Comparison of ENCODE assay signal across 25 cellular contexts in the genomic region with DNA sequence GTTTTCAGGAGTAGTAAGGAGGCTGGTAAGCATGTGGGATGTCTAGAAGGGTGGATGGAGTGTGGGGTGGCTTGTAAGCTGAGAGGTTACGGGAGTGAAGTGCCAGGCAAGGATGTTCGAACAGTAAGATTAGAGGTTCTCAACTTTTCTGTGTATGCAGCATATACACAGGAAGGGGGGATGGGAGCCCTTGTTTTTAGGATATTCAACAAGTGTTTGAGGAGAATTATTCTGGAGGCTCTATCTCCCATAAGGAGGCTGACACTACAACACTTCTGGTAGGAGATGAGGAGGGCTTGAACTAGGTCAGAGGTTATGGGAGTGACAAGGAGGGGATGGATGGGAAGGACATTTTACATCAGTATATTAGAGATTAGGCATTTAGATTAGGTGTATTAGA.
"Had no signal": no experiment of that assay in that cellular context is flagged by ENCODE, and none has a peak within 500 bp of the region (broad histone marks: within the 10 kb centered on the region; RNA-seq: fewer than 3 reads in every experiment).

No MANE protein-coding gene starts in this region.

- H3K27ac ChIP-seq: ascending aorta, body of pancreas had no signal

- H3K27me3 ChIP-seq: ascending aorta, body of pancreas had no signal

- H3K4me3 ChIP-seq: ascending aorta, body of pancreas, K562 had no signal

- H3K27ac Mint-ChIP-seq: activated B cell treated with CpG ODN at 0.5 μM for 24 hours; activated CD4-positive, alpha-beta T cell treated with anti-CD3 and anti-CD28 coated beads, Interleukin-2, amount 10 ng/mL, durations not matched to agents 24 days and 14 days; activated CD8-positive, alpha-beta memory T cell treated with anti-CD3 and anti-CD28 coated beads, Interleukin-2, amount 10 ng/mL, durations not matched to agents 7 days and 5 days; activated naive CD4-positive, alpha-beta T cell treated with anti-CD3 and anti-CD28 coated beads, Interleukin-2, amount 50 U/mL, for 72 hours; activated naive CD8-positive, alpha-beta T cell treated with anti-CD3 and anti-CD28 coated beads, Interleukin-2, amount 50 U/mL, for 24 hours; T-helper 1 cell treated with Interleukin-12 subunit alpha and Interleukin-12 subunit beta and Interleukin-4 antibody, amounts not matched to agents 30 μg/mL and 1 μg/mL, for 36 hours had no signal

- H3K4me3 Mint-ChIP-seq: activated B cell treated with CpG ODN at 0.5 μM for 24 hours; activated CD4-positive, alpha-beta T cell treated with anti-CD3 and anti-CD28 coated beads, Interleukin-2, amount 10 ng/mL, durations not matched to agents 24 days and 14 days; activated CD8-positive, alpha-beta memory T cell treated with anti-CD3 and anti-CD28 coated beads, Interleukin-2, amount 10 ng/mL, durations not matched to agents 7 days and 5 days; activated naive CD8-positive, alpha-beta T cell treated with anti-CD3 and anti-CD28 coated beads, Interleukin-2, amount 50 U/mL, for 24 hours; activated T-cell treated with anti-CD3 and anti-CD28 coated beads, Interleukin-2, amount 50 U/mL, for 4 hours; T-helper 1 cell treated with Interleukin-12 subunit alpha and Interleukin-12 subunit beta and Interleukin-4 antibody, amounts not matched to agents 30 μg/mL and 1 μg/mL, for 36 hours had no signal

- H3K9me3 Mint-ChIP-seq: activated B cell treated with CpG ODN at 0.5 μM for 24 hours; activated CD4-positive, alpha-beta T cell treated with anti-CD3 and anti-CD28 coated beads, Interleukin-2, amount 10 ng/mL, durations not matched to agents 24 days and 14 days; activated naive CD4-positive, alpha-beta T cell treated with anti-CD3 and anti-CD28 coated beads, Interleukin-2, amount 50 U/mL, for 72 hours; activated naive CD8-positive, alpha-beta T cell treated with anti-CD3 and anti-CD28 coated beads, Interleukin-2, amount 50 U/mL, for 24 hours; activated T-cell treated with anti-CD3 and anti-CD28 coated beads, Interleukin-2, amount 50 U/mL, for 4 hours; T-helper 1 cell treated with Interleukin-12 subunit alpha and Interleukin-12 subunit beta and Interleukin-4 antibody, amounts not matched to agents 30 μg/mL and 1 μg/mL, for 36 hours had no signal

- H3K4me1 Mint-ChIP-seq: activated B cell treated with CpG ODN at 0.5 μM for 24 hours; activated CD4-positive, alpha-beta T cell treated with anti-CD3 and anti-CD28 coated beads, Interleukin-2, amount 10 ng/mL, durations not matched to agents 24 days and 14 days; activated CD8-positive, alpha-beta memory T cell treated with anti-CD3 and anti-CD28 coated beads, Interleukin-2, amount 10 ng/mL, durations not matched to agents 7 days and 5 days; activated naive CD8-positive, alpha-beta T cell treated with anti-CD3 and anti-CD28 coated beads, Interleukin-2, amount 50 U/mL, for 24 hours had no signal

- H3K36me3 ChIP-seq: ascending aorta had no signal

- ATAC-seq: activated CD8-positive, alpha-beta memory T cell treated with anti-CD3 and anti-CD28 coated beads, Interleukin-2, amount 10 ng/mL, durations not matched to agents 7 days and 5 days; activated naive CD4-positive, alpha-beta T cell treated with anti-CD3 and anti-CD28 coated beads, Interleukin-2, amount 50 U/mL, for 72 hours; activated naive CD8-positive, alpha-beta T cell treated with anti-CD3 and anti-CD28 coated beads, Interleukin-2, amount 50 U/mL, for 24 hours; activated T-cell treated with anti-CD3 and anti-CD28 coated beads, Interleukin-2, amount 50 U/mL, for 4 hours; body of pancreas; K562; PC-3 had no signal

- H3K36me3 Mint-ChIP-seq: activated CD8-positive, alpha-beta memory T cell treated with anti-CD3 and anti-CD28 coated beads, Interleukin-2, amount 10 ng/mL, durations not matched to agents 7 days and 5 days; activated naive CD4-positive, alpha-beta T cell treated with anti-CD3 and anti-CD28 coated beads, Interleukin-2, amount 50 U/mL, for 72 hours had no signal

- H3K9me3 ChIP-seq: ascending aorta, body of pancreas had no signal

- DNase-seq: activated B cell treated with CpG ODN at 0.5 μM for 24 hours; activated CD4-positive, alpha-beta T cell treated with anti-CD3 and anti-CD28 coated beads for 1 hour; activated CD4-positive, alpha-beta T cell treated with anti-CD3 and anti-CD28 coated beads, Interleukin-2, amount 10 ng/mL, durations not matched to agents 24 days and 14 days; activated CD4-positive, alpha-beta T cell treated with anti-CD3 and anti-CD28 coated beads, Interleukin-2, amount 50 U/mL, for 48 hours; activated CD8-positive, alpha-beta memory T cell treated with anti-CD3 and anti-CD28 coated beads, Interleukin-2, amount 10 ng/mL, durations not matched to agents 7 days and 5 days; activated effector memory CD4-positive, alpha-beta T cell treated with anti-CD3 and anti-CD28 coated beads, Interleukin-2, amount 50 U/mL, for 16 hours; activated naive CD4-positive, alpha-beta T cell treated with Interleukin-2 at 50 U/mL for 16 hours; activated naive CD8-positive, alpha-beta T cell treated with anti-CD3 and anti-CD28 coated beads, Interleukin-2, amount 50 U/mL, for 24 hours; activated T-cell treated with anti-CD3 and anti-CD28 coated beads, Interleukin-2, amount 50 U/mL, for 4 hours; amniotic stem cell; body of pancreas; central memory CD4-positive, alpha-beta T cell; Karpas-422; NCI-H1048; NCI-H1417; NCI-H1694; NCI-H2029; NCI-H2107; NCI-H524; PC-3; SHP77 treated with DMSO at 0.1 percent for 48 hours had no signal
